ENCODE assay signal across 13 cellular contexts in the genomic region with DNA sequence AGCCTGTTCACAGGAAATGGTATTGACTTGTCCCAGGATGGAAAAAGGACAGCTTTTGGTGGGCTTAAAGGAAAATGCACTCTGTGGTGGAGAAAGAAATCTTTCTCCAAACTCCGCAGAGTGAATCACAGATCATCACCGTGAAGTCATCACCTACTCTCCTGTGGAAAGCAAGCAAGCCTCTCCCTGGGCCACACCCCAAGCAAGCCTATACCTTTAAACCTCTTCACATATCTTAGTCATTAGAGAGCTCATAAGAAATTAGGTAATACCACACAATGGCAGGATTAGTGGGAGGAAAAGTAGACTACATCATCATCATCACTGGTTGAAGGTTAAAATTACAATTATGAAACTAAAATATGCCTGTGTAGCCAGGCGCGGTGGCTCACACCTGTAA. TPM values are rescaled to one million over a fixed set of nuclear protein-coding genes. Genes with fewer than 3 reads are reported as not detected.
DNase-seq lines count a peak whose midpoint lies in the region; ATAC-seq and TF ChIP-seq lines count a peak whose summit lies in the region.
"Had no signal": no experiment of that assay in that cellular context is flagged by ENCODE, and none has a peak within 500 bp of the region (broad histone marks: within the 10 kb centered on the region; RNA-seq: fewer than 3 reads in every experiment).

No MANE protein-coding gene starts in this region.

- peak overlapping the region; percentile 39 for H3K4me3 Mint-ChIP-seq in WTC11
- peak overlapping the region; percentile 81 for H3K4me3 Mint-ChIP-seq in glutamatergic neuron (ENCODE audit: unreplicated experiment)
- H3K4me3 Mint-ChIP-seq: activated T-cell treated with anti-CD3 and anti-CD28 coated beads, Interleukin-2, amount 50 U/mL, for 4 hours had no signal

- peaks cover 34% of the 10 kb centered on the region for H3K36me3 Mint-ChIP-seq in WTC11
- H3K36me3 Mint-ChIP-seq in glutamatergic neuron (ENCODE audit: unreplicated experiment), result peaks cover 11% of the 10 kb centered on the region

- intact Hi-C loops in posterior cingulate gyrus (cut with DNase I), result no loop called here

- H3K4me3 ChIP-seq in HEK293 (ENCODE audit: low read depth, low read length), result no peak overlapping the region
- no peak overlapping the region for H3K4me3 ChIP-seq in suprapubic skin

- H3K36me3 ChIP-seq in HEK293 (ENCODE audit: control insufficient read depth in 2 of 2, insufficient read depth in 1 of 2, low read length in 2 of 2), result peaks cover 20 to 39% of the 10 kb centered on the region in 2 experiments
- peaks cover 5% of the 10 kb centered on the region for H3K36me3 ChIP-seq in suprapubic skin

- H3K4me1 ChIP-seq in HEK293 (ENCODE audit: control insufficient read depth, insufficient read depth, low read length), result peaks cover 29% of the 10 kb centered on the region
- peaks cover 30% of the 10 kb centered on the region for H3K4me1 ChIP-seq in suprapubic skin

- H3K27ac Mint-ChIP-seq in WTC11 (peak overlapping the region; percentile 88), glutamatergic neuron (ENCODE audit: unreplicated experiment) (peak overlapping the region; percentile 89)

- peak; percentile 38 for ATAC-seq in WTC11
- peak; percentile 62 for ATAC-seq in omental fat pad (ENCODE audit: low FRiP score)
- ATAC-seq in HG02642 (IDR thresholded peaks at IDR 0.05; ENCODE audit: poor library complexity, unreplicated experiment), result no peak
- ATAC-seq in HG03432 (IDR thresholded peaks at IDR 0.05; ENCODE audit: unreplicated experiment), result no peak
- ATAC-seq: activated T-cell treated with anti-CD3 and anti-CD28 coated beads, Interleukin-2, amount 50 U/mL, for 4 hours had no signal

- DNase-seq in WTC11 (ENCODE audit: low spot score), result no peak
- DNase-seq in glutamatergic neuron, result no peak
- DNase-seq in omental fat pad (ENCODE audit: low spot score), result no peak
- no peak for DNase-seq in suprapubic skin (ENCODE audit: low spot score in 2 of 2)
- DNase-seq in posterior cingulate gyrus, result no peak
- DNase-seq: activated CD4-positive, alpha-beta T cell treated with anti-CD3 and anti-CD28 coated beads, Interleukin-2, amount 50 U/mL, for 1 hour; activated T-cell treated with anti-CD3 and anti-CD28 coated beads, Interleukin-2, amount 50 U/mL, for 4 hours; left cardiac atrium; NCI-H1694 treated with DMSO at 0.1 percent for 48 hours; stimulated activated CD4-positive, alpha-beta T cell treated with anti-CD3 and anti-CD28 coated beads, Interleukin-15, amount 100 ng/mL, for 24 hours had no signal

- H3K4me1 Mint-ChIP-seq in WTC11, result peaks cover 85% of the 10 kb centered on the region
- peaks cover 73% of the 10 kb centered on the region for H3K4me1 Mint-ChIP-seq in glutamatergic neuron (ENCODE audit: low read depth, unreplicated experiment)

- no peak for TF ChIP-seq POLR2A in suprapubic skin (IDR thresholded peaks at IDR 0.05)

- no peaks in the 10 kb centered on the region for H3K27me3 ChIP-seq in suprapubic skin

- TF ChIP-seq CTCF in HEK293 (tag by site-specific recombination; IDR thresholded peaks at IDR 0.05) (no peak), WTC11 (IDR thresholded peaks at IDR 0.05) (no peak), glutamatergic neuron (IDR thresholded peaks at IDR 0.05; ENCODE audit: partially characterized antibody, unreplicated experiment) (no peak), omental fat pad (IDR thresholded peaks at IDR 0.05) (no peak), suprapubic skin (IDR thresholded peaks at IDR 0.05) (no peak)

- CTCF ChIA-PET in HEK293 (lab: Yijun Ruan, JAX), result interaction anchor here (0.6 to 0.7 kb wide), 2 partner anchors 9 to 929 kb away, joined by 3 read pairs; no protein-coding TSS in a partner anchor
- CTCF ChIA-PET in WTC11 (lab: Charles Lee), result interaction anchor here (1.0 to 2.0 kb wide), 3 partner anchors 18 to 940 kb away, joined by 3 to 6 read pairs (median 3); no protein-coding TSS in a partner anchor

- H3K9me3 Mint-ChIP-seq in WTC11 (no peaks in the 10 kb centered on the region), glutamatergic neuron (ENCODE audit: unreplicated experiment) (peaks cover 36% of the 10 kb centered on the region)
- H3K9me3 Mint-ChIP-seq: activated T-cell treated with anti-CD3 and anti-CD28 coated beads, Interleukin-2, amount 50 U/mL, for 4 hours had no signal

- H3K27ac ChIP-seq in HEK293 (ENCODE audit: extremely low read depth, low read depth, low read length) (no peak overlapping the region), suprapubic skin (no peak overlapping the region)

- 91% methylated on average over 4 of the region's 4 CpGs for WGBS in suprapubic skin

- TF ChIP-seq EP300 in suprapubic skin (IDR thresholded peaks at IDR 0.05), result no peak

- H3K27me3 Mint-ChIP-seq in WTC11 (ENCODE audit: low read depth) (no peaks in the 10 kb centered on the region), glutamatergic neuron (ENCODE audit: unreplicated experiment) (peaks cover 15% of the 10 kb centered on the region)

- POLR2A ChIA-PET in HEK293 (lab: Yijun Ruan, JAX), result no interaction called here
- POLR2A ChIA-PET in WTC11 (lab: Charles Lee), result interaction anchor here (0.8 to 1.2 kb wide), 2 partner anchors 13 to 44 kb away, joined by 3 to 4 read pairs; no protein-coding TSS in a partner anchor

- H3K9me3 ChIP-seq in HEK293 (ENCODE audit: control insufficient read depth, insufficient read depth, low read depth, low read length), result no peaks in the 10 kb centered on the region
- H3K9me3 ChIP-seq in suprapubic skin, result no peaks in the 10 kb centered on the region

TF ChIP-seq in HEK293, 187 proteins besides CTCF, POLR2A, EP300 and RAD21 (continues in another document):
- 0 out of 2 replicates have a peak, but pooled peaks have one; percentile 15 for TF ChIP-seq KLF1 (tag by site-specific recombination; IDR thresholded peaks at IDR 0.05)
- TF ChIP-seq ZFP69B (tag by site-specific recombination; IDR thresholded peaks at IDR 0.05), result no peak
- peak; percentile 32; the same call in 1 of the 2 replicates for TF ChIP-seq ZNF366 (tag by site-specific recombination; conservative IDR thresholded peaks at IDR 0.05)
- TF ChIP-seq, protein P1, sequence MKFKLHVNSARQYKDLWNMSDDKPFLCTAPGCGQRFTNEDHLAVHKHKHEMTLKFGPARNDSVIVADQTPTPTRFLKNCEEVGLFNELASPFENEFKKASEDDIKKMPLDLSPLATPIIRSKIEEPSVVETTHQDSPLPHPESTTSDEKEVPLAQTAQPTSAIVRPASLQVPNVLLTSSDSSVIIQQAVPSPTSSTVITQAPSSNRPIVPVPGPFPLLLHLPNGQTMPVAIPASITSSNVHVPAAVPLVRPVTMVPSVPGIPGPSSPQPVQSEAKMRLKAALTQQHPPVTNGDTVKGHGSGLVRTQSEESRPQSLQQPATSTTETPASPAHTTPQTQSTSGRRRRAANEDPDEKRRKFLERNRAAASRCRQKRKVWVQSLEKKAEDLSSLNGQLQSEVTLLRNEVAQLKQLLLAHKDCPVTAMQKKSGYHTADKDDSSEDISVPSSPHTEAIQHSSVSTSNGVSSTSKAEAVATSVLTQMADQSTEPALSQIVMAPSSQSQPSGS (tag by site-specific recombination; IDR thresholded peaks at IDR 0.05; ENCODE audit: low read depth), result 0 out of 2 replicates have a peak, but pooled peaks have one; percentile 7
- TF ChIP-seq ZNF223 (tag by site-specific recombination; IDR thresholded peaks at IDR 0.05), result no peak

TF ChIP-seq in WTC11, 78 proteins besides CTCF, POLR2A, EP300 and RAD21:
- TF ChIP-seq, protein P2, sequence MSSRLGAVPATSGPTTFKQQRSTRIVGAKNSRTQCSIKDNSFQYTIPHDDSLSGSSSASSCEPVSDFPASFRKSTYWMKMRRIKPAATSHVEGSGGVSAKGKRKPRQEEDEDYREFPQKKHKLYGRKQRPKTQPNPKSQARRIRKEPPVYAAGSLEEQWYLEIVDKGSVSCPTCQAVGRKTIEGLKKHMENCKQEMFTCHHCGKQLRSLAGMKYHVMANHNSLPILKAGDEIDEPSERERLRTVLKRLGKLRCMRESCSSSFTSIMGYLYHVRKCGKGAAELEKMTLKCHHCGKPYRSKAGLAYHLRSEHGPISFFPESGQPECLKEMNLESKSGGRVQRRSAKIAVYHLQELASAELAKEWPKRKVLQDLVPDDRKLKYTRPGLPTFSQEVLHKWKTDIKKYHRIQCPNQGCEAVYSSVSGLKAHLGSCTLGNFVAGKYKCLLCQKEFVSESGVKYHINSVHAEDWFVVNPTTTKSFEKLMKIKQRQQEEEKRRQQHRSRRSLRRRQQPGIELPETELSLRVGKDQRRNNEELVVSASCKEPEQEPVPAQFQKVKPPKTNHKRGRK (CRISPR knock-in tag; IDR thresholded peaks at IDR 0.05; ENCODE audit: borderline replicate concordance), result no peak
- peak; percentile 58; the same call in 1 of the 2 replicates for TF ChIP-seq ZNF121 (CRISPR knock-in tag; IDR thresholded peaks at IDR 0.05)
- no peak for TF ChIP-seq ZNF317 (CRISPR knock-in tag; IDR thresholded peaks at IDR 0.05; ENCODE audit: borderline replicate concordance, low read depth)

RNA-seq across cellular contexts. Expression of a gene that starts 23.2 kb away (rescaled TPM):
- 93.2 to 97.7 TPM (median 93.9 TPM) in 3 replicates for total RNA-seq in WTC11 (2021)
- 345 TPM for total RNA-seq in glutamatergic neuron (ENCODE audit: unreplicated experiment)
- 100 to 1,000 TPM in 1 of 4 donors, 10 to 100 TPM in 3; 75.3 to 136 (median 80.1) TPM for total RNA-seq in omental fat pad
- 10 to 100 TPM; 34.8 to 73.5 (median 47.5) TPM for total RNA-seq in suprapubic skin

Comparison
In these comparisons a context has a peak if more than half of its experiments do, and no peak if none do; other contexts are left out.
1. ATAC-seq: peak in WTC11 (single experiment) and omental fat pad (single experiment); none in HG02642 (single experiment) and HG03432 (single experiment).